Comparison of ENCODE assay signal across 26 cellular contexts in the genomic region with DNA sequence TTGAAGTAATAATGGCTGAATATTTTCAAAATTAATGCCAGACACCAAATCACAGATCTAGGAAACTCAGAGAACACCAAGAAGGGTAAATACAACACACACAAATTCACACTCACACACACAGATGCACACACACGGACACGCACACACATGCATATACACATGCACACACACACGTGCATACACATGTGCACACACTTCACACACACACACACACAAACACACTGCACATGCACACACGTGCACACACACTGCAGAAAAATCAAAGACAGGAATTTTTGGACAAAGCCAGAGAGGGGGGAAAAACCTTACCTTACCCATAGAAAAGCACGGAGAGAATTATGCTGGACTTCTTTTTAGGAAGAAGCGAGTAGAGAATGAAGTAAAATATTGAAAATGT.
DNase-seq lines count a peak whose midpoint lies in the region; ATAC-seq, FAIRE-seq and TF ChIP-seq lines count a peak whose summit lies in the region.
"Had no signal": no experiment of that assay in that cellular context is flagged by ENCODE, and none has a peak within 500 bp of the region (broad histone marks: within the 10 kb centered on the region; RNA-seq: fewer than 3 reads in every experiment).

No MANE protein-coding gene starts in this region.

- WGBS in HepG2 (ENCODE audit: low lambda C conversion rate): 77% methylated on average over 6 of the region's 6 CpGs

- TF ChIP-seq CTCF in HepG2 (CRISPR knock-in tag; IDR thresholded peaks at IDR 0.05): no peak
- no peak for TF ChIP-seq CTCF in upper lobe of right lung (IDR thresholded peaks at IDR 0.05)

- CTCF ChIA-PET in HepG2 (lab: Yijun Ruan, JAX; ENCODE audit: low intra/inter-chr PET ratio, low total read pairs): no interaction called here

- in situ Hi-C loops in HepG2 (cut with HindIII; ENCODE audit: extremely low pct_ligation_motif_present, low pct_unique_long_range_greater_than_20kb): no loop called here

- intact Hi-C loops in cardiac septum (cut with DNase I): no loop called here
- intact Hi-C loops in left ventricle myocardium superior (cut with micrococcal nuclease): no loop called here
- intact Hi-C loops in HepG2 (cut with micrococcal nuclease; ENCODE audit: unreplicated experiment): no loop called here
- intact Hi-C loops in upper lobe of right lung (cut with DNase I): no loop called here

- ATAC-seq in left ventricle myocardium superior: no peak
- no peak for ATAC-seq in HepG2
- no peak for ATAC-seq in upper lobe of right lung
- ATAC-seq in GM18909 (IDR thresholded peaks at IDR 0.05; ENCODE audit: poor library complexity, unreplicated experiment): no peak
- ATAC-seq: GM12878 had no signal

- H3K79me2 ChIP-seq in HepG2 (ENCODE audit: insufficient read depth, low read length): no peaks in the 10 kb centered on the region

- H3K4me2 ChIP-seq in HepG2 (ENCODE audit: low read depth, low read length): no peak overlapping the region
- H3K4me2 ChIP-seq: BLaER1 had no signal

- no peak overlapping the region for H3K9ac ChIP-seq in HepG2 (ENCODE audit: insufficient read depth, low read depth, low read length)
- H3K9ac ChIP-seq: BLaER1 had no signal

- no peak overlapping the region for H3K27ac ChIP-seq in HepG2 (ENCODE audit: extremely low read length, insufficient read depth, low read length)
- no peak overlapping the region for H3K27ac ChIP-seq in upper lobe of right lung
- H3K27ac ChIP-seq: BLaER1 had no signal

- BruUV-seq in HepG2 (replicated peaks; lab: Mats Ljungman, UMichigan): no TSS peak

- no peak for TF ChIP-seq EP300 in HepG2 (IDR thresholded peaks at IDR 0.05; ENCODE audit: low read depth in 2 of 2, low read length in 2 of 2)
- TF ChIP-seq EP300 in HepG2 (CRISPR knock-in tag; IDR thresholded peaks at IDR 0.05; ENCODE audit: borderline replicate concordance): no peak

- TF ChIP-seq POLR2A in HepG2 (IDR thresholded peaks at IDR 0.05; ENCODE audit: insufficient read depth in 1 of 2, low read depth in 2 of 2, low read length in 2 of 2): no peak

- H3K9me3 ChIP-seq in HepG2 (ENCODE audit: low read length) (peaks cover 16% of the 10 kb centered on the region), upper lobe of right lung (peaks cover 7% of the 10 kb centered on the region)

- H3K4me3 ChIP-seq in HepG2 (replicated peaks in 1 of 3; ENCODE audit: insufficient read depth in 1 of 3, low read depth in 2 of 3, low read length in 3 of 3): no peak overlapping the region
- no peak overlapping the region for H3K4me3 ChIP-seq in upper lobe of right lung
- H3K4me3 ChIP-seq: BLaER1, GM12878 had no signal

- FAIRE-seq in HepG2 (lab: Jason Lieb, UNC): no peak
- FAIRE-seq: A204.1, GM12878, GM12892, GM18507 had no signal

- H4K20me1 ChIP-seq in HepG2 (ENCODE audit: insufficient read depth, low read length): peaks cover 3% of the 10 kb centered on the region; the same call in 1 of the 2 replicates
- H4K20me1 ChIP-seq: BLaER1 had no signal

- DNase-seq in cardiac septum (ENCODE audit: low spot score): peak; percentile 15
- no peak for DNase-seq in left ventricle myocardium superior
- DNase-seq in HepG2 (ENCODE audit: low spot score): no peak
- DNase-seq in upper lobe of right lung: peak; percentile 6
- no peak for DNase-seq in GM19240 (ENCODE audit: insufficient read length, low spot score)
- DNase-seq: 8988T; ACHN; BE2C; C1 segment of cervical spinal cord; CD4-positive, alpha-beta memory T cell; CD4-positive, CD25-positive, alpha-beta regulatory T cell; CD8-positive, alpha-beta memory T cell; COR-L47; DMS 273 treated with DMSO at 0.1 percent for 48 hours; DMS153; DMS53; DMS79; DND-41; EL; GDM1 had no signal

- no peaks in the 10 kb centered on the region for H3K4me1 ChIP-seq in HepG2 (ENCODE audit: insufficient read depth, low read length)
- H3K4me1 ChIP-seq in upper lobe of right lung: no peaks in the 10 kb centered on the region
- H3K4me1 ChIP-seq: BE2C had no signal

- no peak for TF ChIP-seq RAD21 in HepG2 (CRISPR knock-in tag; IDR thresholded peaks at IDR 0.05)

- H3K27me3 ChIP-seq in HepG2 (ENCODE audit: control insufficient read depth in 1 of 2, insufficient read depth in 2 of 2, low read length in 2 of 2) (no peaks in the 10 kb centered on the region), upper lobe of right lung (no peaks in the 10 kb centered on the region)
- H3K27me3 ChIP-seq: BE2C, BLaER1 had no signal

- no peak overlapping the region for H2AFZ ChIP-seq in HepG2 (ENCODE audit: low read length)

- H3K36me3 ChIP-seq in HepG2 (replicated peaks in 1 of 2; ENCODE audit: control insufficient read depth in 1 of 2, insufficient read depth in 2 of 2, low read length in 2 of 2) (no peaks in the 10 kb centered on the region), upper lobe of right lung (no peaks in the 10 kb centered on the region)
- H3K36me3 ChIP-seq: BE2C, BLaER1 had no signal

- POLR2A ChIA-PET in HepG2 (lab: Yijun Ruan, JAX): no interaction called here

TF ChIP-seq in HepG2, 621 proteins besides CTCF, POLR2A, EP300 and RAD21:
- no peak for TF ChIP-seq ZNF713 (CRISPR knock-in tag; IDR thresholded peaks at IDR 0.05)
- TF ChIP-seq, protein P1, sequence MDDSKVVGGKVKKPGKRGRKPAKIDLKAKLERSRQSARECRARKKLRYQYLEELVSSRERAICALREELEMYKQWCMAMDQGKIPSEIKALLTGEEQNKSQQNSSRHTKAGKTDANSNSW (CRISPR knock-in tag; IDR thresholded peaks at IDR 0.05; ENCODE audit: borderline replicate concordance): no peak
- TF ChIP-seq, protein P2, sequence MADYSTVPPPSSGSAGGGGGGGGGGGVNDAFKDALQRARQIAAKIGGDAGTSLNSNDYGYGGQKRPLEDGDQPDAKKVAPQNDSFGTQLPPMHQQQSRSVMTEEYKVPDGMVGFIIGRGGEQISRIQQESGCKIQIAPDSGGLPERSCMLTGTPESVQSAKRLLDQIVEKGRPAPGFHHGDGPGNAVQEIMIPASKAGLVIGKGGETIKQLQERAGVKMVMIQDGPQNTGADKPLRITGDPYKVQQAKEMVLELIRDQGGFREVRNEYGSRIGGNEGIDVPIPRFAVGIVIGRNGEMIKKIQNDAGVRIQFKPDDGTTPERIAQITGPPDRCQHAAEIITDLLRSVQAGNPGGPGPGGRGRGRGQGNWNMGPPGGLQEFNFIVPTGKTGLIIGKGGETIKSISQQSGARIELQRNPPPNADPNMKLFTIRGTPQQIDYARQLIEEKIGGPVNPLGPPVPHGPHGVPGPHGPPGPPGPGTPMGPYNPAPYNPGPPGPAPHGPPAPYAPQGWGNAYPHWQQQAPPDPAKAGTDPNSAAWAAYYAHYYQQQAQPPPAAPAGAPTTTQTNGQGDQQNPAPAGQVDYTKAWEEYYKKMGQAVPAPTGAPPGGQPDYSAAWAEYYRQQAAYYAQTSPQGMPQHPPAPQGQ (CRISPR knock-in tag; IDR thresholded peaks at IDR 0.05; ENCODE audit: borderline replicate concordance): no peak
- TF ChIP-seq, protein P3, sequence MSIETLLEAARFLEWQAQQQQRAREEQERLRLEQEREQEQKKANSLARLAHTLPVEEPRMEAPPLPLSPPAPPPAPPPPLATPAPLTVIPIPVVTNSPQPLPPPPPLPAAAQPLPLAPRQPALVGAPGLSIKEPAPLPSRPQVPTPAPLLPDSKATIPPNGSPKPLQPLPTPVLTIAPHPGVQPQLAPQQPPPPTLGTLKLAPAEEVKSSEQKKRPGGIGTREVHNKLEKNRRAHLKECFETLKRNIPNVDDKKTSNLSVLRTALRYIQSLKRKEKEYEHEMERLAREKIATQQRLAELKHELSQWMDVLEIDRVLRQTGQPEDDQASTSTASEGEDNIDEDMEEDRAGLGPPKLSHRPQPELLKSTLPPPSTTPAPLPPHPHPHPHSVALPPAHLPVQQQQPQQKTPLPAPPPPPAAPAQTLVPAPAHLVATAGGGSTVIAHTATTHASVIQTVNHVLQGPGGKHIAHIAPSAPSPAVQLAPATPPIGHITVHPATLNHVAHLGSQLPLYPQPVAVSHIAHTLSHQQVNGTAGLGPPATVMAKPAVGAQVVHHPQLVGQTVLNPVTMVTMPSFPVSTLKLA (IDR thresholded peaks at IDR 0.05): peak; percentile 89

Comparison
In these comparisons a context has a peak if more than half of its experiments do, and no peak if none do; other contexts are left out.
1. DNase-seq: peak in cardiac septum (single experiment) and upper lobe of right lung (single experiment); none in left ventricle myocardium superior (single experiment), HepG2 (single experiment) and GM19240 (single experiment).